1 cellular context compared by ENCODE assay signal in the genomic region with DNA sequence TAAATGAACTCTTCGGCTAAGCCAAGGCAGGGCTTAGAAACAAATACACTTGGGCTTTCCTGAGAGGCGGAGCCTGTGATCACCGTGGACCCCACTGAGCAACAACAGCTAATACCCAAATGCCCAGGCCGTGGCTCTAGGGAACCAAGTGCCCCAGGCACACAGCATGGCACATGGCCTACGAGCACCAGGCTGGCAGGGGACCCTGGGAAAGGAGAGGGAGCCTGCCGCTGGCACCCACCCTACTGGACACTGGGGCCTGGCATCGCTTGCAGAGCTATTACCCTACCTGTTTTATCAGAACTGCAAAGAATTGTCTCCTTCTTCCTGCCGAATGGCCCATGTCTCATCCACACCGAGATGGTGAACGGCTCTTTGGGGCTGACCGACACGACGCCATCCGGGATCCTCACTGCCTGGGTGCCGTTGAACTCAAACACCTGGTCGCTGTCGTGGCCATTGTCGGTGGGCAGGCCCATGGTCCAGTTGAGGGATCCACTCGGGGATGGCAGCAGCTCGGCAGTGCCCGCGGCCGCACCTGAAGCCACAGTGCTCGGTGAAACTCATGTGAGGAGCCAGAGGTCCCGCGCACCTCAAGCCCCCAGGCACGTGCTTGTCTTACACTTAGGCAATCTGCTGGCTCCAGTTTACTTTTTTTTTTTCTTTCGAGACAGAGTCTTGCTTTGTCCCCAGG.
TF ChIP-seq lines count a peak whose summit lies in the region.

No MANE protein-coding gene starts in this region.

TF ChIP-seq in H1, 55 proteins besides CTCF, POLR2A, EP300 and RAD21:
- TF ChIP-seq KDM1A (IDR thresholded peaks at IDR 0.05; ENCODE audit: borderline replicate concordance, low read length): no peak
- TF ChIP-seq CEBPB (IDR thresholded peaks at IDR 0.05; ENCODE audit: low read depth, low read length): no peak
- TF ChIP-seq, protein P1, sequence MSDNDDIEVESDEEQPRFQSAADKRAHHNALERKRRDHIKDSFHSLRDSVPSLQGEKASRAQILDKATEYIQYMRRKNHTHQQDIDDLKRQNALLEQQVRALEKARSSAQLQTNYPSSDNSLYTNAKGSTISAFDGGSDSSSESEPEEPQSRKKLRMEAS (IDR thresholded peaks at IDR 0.05): no peak
- TF ChIP-seq JUN (IDR thresholded peaks at IDR 0.05; ENCODE audit: low read depth, low read length): no peak
- TF ChIP-seq POU5F1 (IDR thresholded peaks at IDR 0.05; ENCODE audit: low read depth, low read length): no peak
- no peak for TF ChIP-seq CREB1 (IDR thresholded peaks at IDR 0.05)
- TF ChIP-seq CBX5 (IDR thresholded peaks at IDR 0.05; ENCODE audit: low read depth, low read length): no peak
- TF ChIP-seq SP1 (IDR thresholded peaks at IDR 0.05; ENCODE audit: low read depth, low read length): no peak
- TF ChIP-seq, protein P2, sequence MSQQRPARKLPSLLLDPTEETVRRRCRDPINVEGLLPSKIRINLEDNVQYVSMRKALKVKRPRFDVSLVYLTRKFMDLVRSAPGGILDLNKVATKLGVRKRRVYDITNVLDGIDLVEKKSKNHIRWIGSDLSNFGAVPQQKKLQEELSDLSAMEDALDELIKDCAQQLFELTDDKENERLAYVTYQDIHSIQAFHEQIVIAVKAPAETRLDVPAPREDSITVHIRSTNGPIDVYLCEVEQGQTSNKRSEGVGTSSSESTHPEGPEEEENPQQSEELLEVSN (IDR thresholded peaks at IDR 0.05): no peak
- no peak for TF ChIP-seq POLR2AphosphoS5 (IDR thresholded peaks at IDR 0.05; ENCODE audit: low read depth, low read length)
- no peak for TF ChIP-seq BACH1 (IDR thresholded peaks at IDR 0.05; ENCODE audit: low read length)
- no peak for TF ChIP-seq SUZ12 (IDR thresholded peaks at IDR 0.05; ENCODE audit: low read length)
- TF ChIP-seq JUND (IDR thresholded peaks at IDR 0.05; ENCODE audit: low read length): no peak
- TF ChIP-seq SIN3A (conservative IDR thresholded peaks at IDR 0.05 in 1 of 2, IDR thresholded peaks at IDR 0.05 in 1 of 2; ENCODE audit: low read depth in 1 of 2, low read length in 2 of 2): no peak
- TF ChIP-seq HDAC2 (IDR thresholded peaks at IDR 0.05; ENCODE audit: borderline replicate concordance in 1 of 2, low read depth in 2 of 2, low read length in 2 of 2): no peak
- TF ChIP-seq TAF7 (optimal IDR thresholded peaks at IDR 0.05; ENCODE audit: borderline replicate concordance, low read depth, low read length): no peak
- no peak for TF ChIP-seq HDAC6 (IDR thresholded peaks at IDR 0.05; ENCODE audit: low read depth, low read length)
- no peak for TF ChIP-seq BRCA1 (IDR thresholded peaks at IDR 0.05; ENCODE audit: low read depth, low read length)
TF ChIP-seq in H1: peak in this region for 0.
